In the genomic region with DNA sequence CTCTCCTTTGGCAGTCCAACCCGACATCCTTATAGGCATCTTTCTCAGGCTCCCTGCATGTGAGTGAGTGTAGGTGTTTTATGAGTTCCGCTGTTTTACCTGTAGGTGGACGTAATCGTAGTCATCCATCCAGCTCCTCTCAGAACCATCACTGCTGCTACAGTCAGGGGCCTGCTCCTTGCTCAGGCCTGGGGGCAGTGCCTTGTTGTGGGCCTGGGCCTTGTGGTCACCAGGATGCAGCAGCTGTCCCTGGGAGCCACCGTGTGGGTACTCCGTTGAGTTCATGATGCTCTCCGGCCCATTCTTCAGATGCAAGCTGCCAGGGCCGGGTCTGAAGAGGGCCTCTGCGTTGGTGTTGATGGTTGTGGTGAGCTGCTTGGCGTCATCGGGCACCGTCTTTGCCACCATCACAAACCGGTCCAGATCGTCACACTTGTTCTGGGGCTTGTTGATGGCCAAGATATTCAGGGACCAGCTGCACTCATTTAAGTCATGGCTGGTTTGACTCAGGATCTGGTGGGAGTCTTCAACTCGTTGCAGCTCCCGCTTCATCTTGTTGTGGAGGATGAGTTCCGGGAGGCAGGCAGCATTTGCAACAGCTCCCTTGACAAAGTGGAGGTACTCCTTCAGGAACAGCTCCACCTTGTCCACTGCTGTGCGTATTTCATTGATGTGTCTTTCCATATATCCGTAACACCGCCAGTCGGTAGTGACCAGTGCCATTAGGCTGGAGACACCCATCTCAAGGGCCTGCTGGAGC, we compare ENCODE assay signal across 20 cellular contexts.
"Had no signal": no experiment of that assay in that cellular context is flagged by ENCODE, and none has a peak within 500 bp of the region (broad histone marks: within the 10 kb centered on the region; RNA-seq: fewer than 3 reads in every experiment).

No MANE protein-coding gene starts in this region.

- FAIRE-seq: endometrium had no signal

- H3K27me3 Mint-ChIP-seq: stimulated activated naive CD8-positive, alpha-beta T cell treated with anti-CD3 and anti-CD28 coated beads, Interleukin-15, Interleukin-2, amounts not matched to agents 100 ng/mL and 50 ng/mL, for 24 hours had no signal

- H3K27me3 ChIP-seq: dorsolateral prefrontal cortex, esophagus squamous epithelium, gastroesophageal sphincter, sigmoid colon, tibial artery, upper lobe of left lung, vagina had no signal

- H3K9me3 Mint-ChIP-seq: stimulated activated naive CD8-positive, alpha-beta T cell treated with anti-CD3 and anti-CD28 coated beads, Interleukin-15, Interleukin-2, amounts not matched to agents 100 ng/mL and 50 ng/mL, for 24 hours had no signal

- H3K4me3 Mint-ChIP-seq: nephron; stimulated activated naive CD8-positive, alpha-beta T cell treated with anti-CD3 and anti-CD28 coated beads, Interleukin-15, Interleukin-2, amounts not matched to agents 100 ng/mL and 50 ng/mL, for 24 hours had no signal

- DNase-seq: cortex of kidney; dorsolateral prefrontal cortex; effector CD8-positive, alpha-beta T cell; esophagus squamous epithelium; foreskin fibroblast; glutamatergic neuron; islet precursor cell; posterior cingulate gyrus; sigmoid colon; stimulated activated CD4-positive, alpha-beta T cell treated with anti-CD3 and anti-CD28 coated beads, Interleukin-12 subunit alpha, Interleukin-12 subunit beta, amount 100 ng/mL, for 4 hours; tibial artery had no signal

- H3K4me1 ChIP-seq: esophagus squamous epithelium, vagina had no signal

- H3K27ac Mint-ChIP-seq: nephron; stimulated activated naive CD8-positive, alpha-beta T cell treated with anti-CD3 and anti-CD28 coated beads, Interleukin-15, Interleukin-2, amounts not matched to agents 100 ng/mL and 50 ng/mL, for 24 hours had no signal

- H3K4me3 ChIP-seq: dorsolateral prefrontal cortex, esophagus squamous epithelium, gastroesophageal sphincter, sigmoid colon, skin epidermis, tibial artery, upper lobe of left lung, vagina had no signal

- H3K27ac ChIP-seq: dorsolateral prefrontal cortex, epithelial cell of prostate, esophagus squamous epithelium, gastroesophageal sphincter, sigmoid colon, skin epidermis, tibial artery, vagina had no signal

- H3K9me3 ChIP-seq: esophagus squamous epithelium, gastroesophageal sphincter, sigmoid colon, tibial artery, upper lobe of left lung, vagina had no signal

- ATAC-seq: gastroesophageal sphincter, left lobe of liver had no signal
